18 cellular contexts compared by ENCODE assay signal in genomic region chr15:33467816-33468163, GRCh38.
DNase-seq lines count a peak whose midpoint lies in the region; TF ChIP-seq lines count a peak whose summit lies in the region.
"Had no signal": no experiment of that assay in that cellular context is flagged by ENCODE, and none has a peak within 500 bp of the region (broad histone marks: within the 10 kb centered on the region; RNA-seq: fewer than 3 reads in every experiment).

No MANE protein-coding gene starts in this region.

- H3F3A ChIP-seq in MM.1S (ENCODE audit: insufficient read depth, low read length): no peaks in the 10 kb centered on the region

- H3K79me2 ChIP-seq in MM.1S (ENCODE audit: low read length) (no peaks in the 10 kb centered on the region), Karpas-422 (ENCODE audit: low read length) (no peaks in the 10 kb centered on the region)

- H3K4me3 ChIP-seq in MM.1S (ENCODE audit: low read length) (no peak overlapping the region), skeletal muscle tissue (ENCODE audit: low read length in 3 of 3) (no peak overlapping the region), Karpas-422 (ENCODE audit: low read length) (no peak overlapping the region)
- H3K4me3 ChIP-seq: GM12878, GM23338, HAP-1 had no signal

- H3K36me3 ChIP-seq in MM.1S (replicated peaks; ENCODE audit: insufficient read depth, low read length) (no peaks in the 10 kb centered on the region), skeletal muscle tissue (ENCODE audit: control insufficient read depth in 3 of 3, insufficient read depth in 3 of 3, low read length in 3 of 3) (no peaks in the 10 kb centered on the region), Karpas-422 (ENCODE audit: insufficient read depth, low read length) (no peaks in the 10 kb centered on the region)
- H3K36me3 ChIP-seq: BE2C, HAP-1 had no signal

- H3K4me3 Mint-ChIP-seq in activated T-cell treated with anti-CD3 and anti-CD28 coated beads, Interleukin-2, amount 50 U/mL, for 24 hours: no peak overlapping the region
- H3K4me3 Mint-ChIP-seq: CD14-positive monocyte; CD4-positive, alpha-beta memory T cell; GM23338 had no signal

- peaks cover 6% of the 10 kb centered on the region for H3K27me3 Mint-ChIP-seq in activated T-cell treated with anti-CD3 and anti-CD28 coated beads, Interleukin-2, amount 50 U/mL, for 24 hours

- DNase-seq in MM.1S (peak; percentile 43), SW480 (ENCODE audit: low spot score) (peak; percentile 22), renal cortical epithelial cell (ENCODE audit: low read depth) (peak; percentile 35), Karpas-422 (no peak)
- DNase-seq in activated T-cell treated with anti-CD3 and anti-CD28 coated beads, Interleukin-2, amount 50 U/mL, for 24 hours: no peak
- DNase-seq in activated CD4-positive, CD25-positive, alpha-beta regulatory T cell treated with anti-CD3 and anti-CD28 coated beads, Interleukin-2, amount 50 U/mL, for 72 hours: no peak
- no peak for DNase-seq in stimulated activated CD4-positive, alpha-beta T cell treated with anti-CD3 and anti-CD28 coated beads, Interleukin-15, amount 100 ng/mL, for 24 hours
- DNase-seq: ACHN; BE2C; CD4-positive, alpha-beta memory T cell; DND-41; EL had no signal

- H3K9me3 Mint-ChIP-seq in activated T-cell treated with anti-CD3 and anti-CD28 coated beads, Interleukin-2, amount 50 U/mL, for 24 hours: no peaks in the 10 kb centered on the region
- H3K9me3 Mint-ChIP-seq: GM23338 had no signal

- H4K20me1 ChIP-seq in MM.1S (ENCODE audit: insufficient read depth, low read length) (no peaks in the 10 kb centered on the region), Karpas-422 (ENCODE audit: insufficient read depth, low read depth, low read length) (no peaks in the 10 kb centered on the region)

- H3K9me2 ChIP-seq in MM.1S (replicated peaks; ENCODE audit: insufficient read depth, low read length) (no peaks in the 10 kb centered on the region), Karpas-422 (replicated peaks; ENCODE audit: insufficient read depth, low read length) (no peaks in the 10 kb centered on the region)

- H3K27me3 ChIP-seq in MM.1S (replicated peaks; ENCODE audit: insufficient read depth, low read length): no peaks in the 10 kb centered on the region
- no peaks in the 10 kb centered on the region for H3K27me3 ChIP-seq in skeletal muscle tissue (ENCODE audit: control insufficient read depth in 3 of 3, insufficient read depth in 3 of 3, low read length in 3 of 3)
- H3K27me3 ChIP-seq in Karpas-422 (ENCODE audit: low read length): no peaks in the 10 kb centered on the region
- H3K27me3 ChIP-seq: BE2C had no signal

- H3K4me2 ChIP-seq in MM.1S (ENCODE audit: low read depth, low read length) (no peak overlapping the region), Karpas-422 (ENCODE audit: low read depth, low read length, poor library complexity, severe bottlenecking) (no peak overlapping the region)

- H3K9ac ChIP-seq in MM.1S (ENCODE audit: low read length): no peak overlapping the region
- H3K9ac ChIP-seq in skeletal muscle tissue (ENCODE audit: low read depth in 1 of 3, low read length in 3 of 3): peak overlapping the region in 2 of 3 donors; percentile 32 to 40
- no peak overlapping the region for H3K9ac ChIP-seq in Karpas-422 (ENCODE audit: low read length)

- H3K27ac Mint-ChIP-seq in activated T-cell treated with anti-CD3 and anti-CD28 coated beads, Interleukin-2, amount 50 U/mL, for 24 hours: no peak overlapping the region
- H3K27ac Mint-ChIP-seq: CD14-positive monocyte; CD4-positive, alpha-beta memory T cell; GM23338 had no signal

- peaks cover 12% of the 10 kb centered on the region; the same call in 1 of the 2 replicates for H3K4me1 ChIP-seq in MM.1S (ENCODE audit: low read length)
- H3K4me1 ChIP-seq in skeletal muscle tissue (ENCODE audit: control insufficient read depth in 3 of 3, insufficient read depth in 3 of 3, low read length in 3 of 3): peaks cover 4 to 10% (median 4%) of the 10 kb centered on the region in 3 donors
- no peaks in the 10 kb centered on the region for H3K4me1 ChIP-seq in Karpas-422 (ENCODE audit: low read length)
- H3K4me1 ChIP-seq: BE2C had no signal

- H3K36me3 Mint-ChIP-seq in activated T-cell treated with anti-CD3 and anti-CD28 coated beads, Interleukin-2, amount 50 U/mL, for 24 hours (ENCODE audit: low read depth): no peaks in the 10 kb centered on the region
- H3K36me3 Mint-ChIP-seq: CD14-positive monocyte; CD4-positive, alpha-beta memory T cell had no signal

- TF ChIP-seq CTCF in MM.1S (IDR thresholded peaks at IDR 0.05; ENCODE audit: low read length): no peak

- H2AFZ ChIP-seq in MM.1S (ENCODE audit: low read length): no peak overlapping the region
- H2AFZ ChIP-seq in Karpas-422 (ENCODE audit: low read length): no peak overlapping the region
- H2AFZ ChIP-seq: GM23338 had no signal

- H3K9me3 ChIP-seq in MM.1S (replicated peaks; ENCODE audit: insufficient read depth, low read length) (no peaks in the 10 kb centered on the region), skeletal muscle tissue (ENCODE audit: control insufficient read depth in 3 of 3, low read length in 3 of 3) (no peaks in the 10 kb centered on the region), Karpas-422 (ENCODE audit: low read length) (no peaks in the 10 kb centered on the region)
- H3K9me3 ChIP-seq: BE2C, HAP-1 had no signal

- H3K4me1 Mint-ChIP-seq in activated T-cell treated with anti-CD3 and anti-CD28 coated beads, Interleukin-2, amount 50 U/mL, for 24 hours (ENCODE audit: low read depth): no peaks in the 10 kb centered on the region
- H3K4me1 Mint-ChIP-seq: CD14-positive monocyte; CD4-positive, alpha-beta memory T cell; GM23338 had no signal

- H3K27ac ChIP-seq in MM.1S (ENCODE audit: low read length): no peak overlapping the region
- peak overlapping the region; percentile 92 for H3K27ac ChIP-seq in skeletal muscle tissue (ENCODE audit: low read depth, low read length)
- H3K27ac ChIP-seq in Karpas-422 (ENCODE audit: low read length): no peak overlapping the region
- H3K27ac ChIP-seq: HL-60 had no signal

Comparison
In these comparisons a context has a peak if more than half of its experiments do, and no peak if none do; other contexts are left out.
1. DNase-seq: peak in MM.1S (single experiment), SW480 (single experiment) and renal cortical epithelial cell (single experiment); none in Karpas-422 (single experiment), activated T-cell treated with anti-CD3 and anti-CD28 coated beads, Interleukin-2, amount 50 U/mL, for 24 hours (single experiment), activated CD4-positive, CD25-positive, alpha-beta regulatory T cell treated with anti-CD3 and anti-CD28 coated beads, Interleukin-2, amount 50 U/mL, for 72 hours (single experiment) and stimulated activated CD4-positive, alpha-beta T cell treated with anti-CD3 and anti-CD28 coated beads, Interleukin-15, amount 100 ng/mL, for 24 hours (single experiment).
2. H3K9ac ChIP-seq: peak in skeletal muscle tissue (2 of 3); none in MM.1S (single experiment) and Karpas-422 (single experiment).